Comparison of ENCODE assay signal across 8 cellular contexts in genomic region chrX:102720237-102721168, GRCh38. TPM values are rescaled to one million over a fixed set of nuclear protein-coding genes. Genes with fewer than 3 reads are reported as not detected.
DNase-seq lines count a peak whose midpoint lies in the region; ATAC-seq, FAIRE-seq and TF ChIP-seq lines count a peak whose summit lies in the region.

GPRASP3 (plus strand) TSS chrX:102720743; CDS start chrX:102748996, 28,253 bp downstream.

- H3K4me3 Mint-ChIP-seq in endodermal cell, result no peak within 1 kb of the TSS

- peaks cover 48% of the 10 kb centered on the region for H3K9me3 Mint-ChIP-seq in endodermal cell

- DNase-seq in GM13976 (ENCODE audit: low spot score), result peak; percentile 56
- peak; percentile 57 for DNase-seq in NCI-H226
- DNase-seq in activated CD8-positive, alpha-beta memory T cell treated with anti-CD3 and anti-CD28 coated beads, Interleukin-2, amount 50 U/mL, for 24 hours (ENCODE audit: extremely low read depth), result peak; percentile 54
- DNase-seq in endodermal cell, result peak; percentile 50
- peak; percentile 52 for DNase-seq in middle frontal gyrus (ENCODE audit: extremely low spot score, low spot score)
- DNase-seq in stimulated activated CD8-positive, alpha-beta memory T cell treated with anti-CD3 and anti-CD28 coated beads, Interleukin-2, amount 100 ng/mL, for 1 hour (ENCODE audit: low read depth in 2 of 2), result peak; percentile 17 to 47
- DNase-seq in RCC 7860 (ENCODE audit: low spot score), result no peak

- no peaks in the 10 kb centered on the region for H3K36me3 ChIP-seq in endodermal cell (ENCODE audit: control insufficient read depth, insufficient read depth, low read length)

- in situ Hi-C loops in GM13976 (cut with MboI; ENCODE audit: low sequenced_read_pairs, unreplicated experiment), result loop anchor here (10.0 kb wide), 1 partner anchor 56 kb away; no protein-coding TSS in a partner anchor

- FAIRE-seq in RCC 7860 (lab: Jason Lieb, UNC), result no peak

- H3K27me3 ChIP-seq in endodermal cell (ENCODE audit: control insufficient read depth, insufficient read depth, low read length, poor library complexity, severe bottlenecking), result no peaks in the 10 kb centered on the region

- TF ChIP-seq CTCF in GM13976 (IDR thresholded peaks at IDR 0.05; ENCODE audit: borderline replicate concordance, control extremely low read depth, extremely low read depth, insufficient read depth, missing control alignments), result no peak
- no peak for TF ChIP-seq CTCF in endodermal cell (conservative IDR thresholded peaks at IDR 0.05)

- no peaks in the 10 kb centered on the region for H3K4me1 ChIP-seq in endodermal cell (ENCODE audit: control insufficient read depth, insufficient read depth, low read length)

- no peak within 1 kb of the TSS for H3K9ac ChIP-seq in endodermal cell (ENCODE audit: extremely low read depth, low read length, poor library complexity, severe bottlenecking)

- 62 to 100% methylated on average over 3 to 28 of the region's 31 CpGs for WGBS in endodermal cell (ENCODE audit: insufficient coverage in 1 of 2, insufficient read length in 1 of 2), 2 experiments

- H3K27me3 Mint-ChIP-seq in endodermal cell (ENCODE audit: insufficient read depth), result no peaks in the 10 kb centered on the region

- H3K4me1 Mint-ChIP-seq in endodermal cell, result no peaks in the 10 kb centered on the region

- no peaks in the 10 kb centered on the region for H3K9me3 ChIP-seq in endodermal cell (ENCODE audit: control insufficient read depth, low read length)

- peak; percentile 99 for ATAC-seq in HG02973 (IDR thresholded peaks at IDR 0.05; ENCODE audit: unreplicated experiment)

- H3K36me3 Mint-ChIP-seq in endodermal cell (ENCODE audit: low read depth), result peaks cover 3% of the 10 kb centered on the region

- no peak within 1 kb of the TSS for H3K27ac Mint-ChIP-seq in endodermal cell

- H3K27ac ChIP-seq in endodermal cell (ENCODE audit: low read depth, low read length), result no peak within 1 kb of the TSS

- peak within 1 kb of the TSS; percentile 71 for H3K4me3 ChIP-seq in endodermal cell (ENCODE audit: low read length)

RNA-seq across cellular contexts. Expression of gene GPRASP3, which starts in this region (rescaled TPM):
- total RNA-seq in endodermal cell, result 10 to 100 TPM in 1 of 2 donors, 1 to 10 TPM in 1; 7.4 to 16.4 TPM
- polyA plus RNA-seq in endodermal cell (2013, experiment 1 of 2), result 12.7 TPM
- 9.7 TPM for polyA plus RNA-seq in endodermal cell (2013, experiment 2 of 2)
